17 cellular contexts compared by ENCODE assay signal in genomic region chr6:121539537-121539936, GRCh38.
A peak's percentile ranks its signal among the peaks of the same experiment; 100 is the strongest.
DNase-seq lines count a peak whose midpoint lies in the region; ATAC-seq, FAIRE-seq and TF ChIP-seq lines count a peak whose summit lies in the region.
"Had no signal": no experiment of that assay in that cellular context is flagged by ENCODE, and none has a peak within 500 bp of the region (broad histone marks: within the 10 kb centered on the region; RNA-seq: fewer than 3 reads in every experiment).

No MANE protein-coding gene starts in this region.

- H3K4me2 ChIP-seq in SK-N-SH (no peak overlapping the region), mesenchymal stem cell (ENCODE audit: low read length, poor library complexity, severe bottlenecking) (no peak overlapping the region)
- H3K4me2 ChIP-seq: GM23338 had no signal

- H3K23ac ChIP-seq in mesenchymal stem cell (ENCODE audit: low read length in 2 of 2): no peak overlapping the region

- TF ChIP-seq RAD21 in SK-N-SH (IDR thresholded peaks at IDR 0.05; ENCODE audit: low read length): no peak

- H3F3A ChIP-seq in SK-N-SH (replicated peaks; ENCODE audit: insufficient read depth): peaks cover 17% of the 10 kb centered on the region

- DNase-seq in SK-N-SH: no peak
- DNase-seq in bronchial epithelial cell (ENCODE audit: low read depth): peak; percentile 54
- no peak for DNase-seq in mesenchymal stem cell
- DNase-seq in posterior cingulate gyrus: no peak
- DNase-seq: 8988T; BE2C; C1 segment of cervical spinal cord; CD4-positive, CD25-positive, alpha-beta regulatory T cell; DMS153; DMS79 treated with DMSO at 0.1 percent for 48 hours; HCEC 1CT had no signal

- H2BK120ac ChIP-seq in mesenchymal stem cell (ENCODE audit: low read depth, low read length): no peak overlapping the region

- H3K27ac ChIP-seq in SK-N-SH (ENCODE audit: low read depth in 2 of 2, low read length in 1 of 2): no peak overlapping the region
- no peak overlapping the region for H3K27ac ChIP-seq in mesenchymal stem cell (ENCODE audit: low read length, poor library complexity, severe bottlenecking)

- no peak overlapping the region; a peak in 1 of 4 replicates for H3K4me3 ChIP-seq in SK-N-SH (ENCODE audit: low read depth in 2 of 2, low read length in 1 of 2)
- no peak overlapping the region for H3K4me3 ChIP-seq in bronchial epithelial cell (ENCODE audit: low read depth, low read length)
- no peak overlapping the region for H3K4me3 ChIP-seq in mesenchymal stem cell (ENCODE audit: insufficient read depth in 1 of 2, low read depth in 1 of 2, low read length in 2 of 2)
- H3K4me3 ChIP-seq: GM23338 had no signal

- CTCF ChIA-PET in SK-N-SH (lab: Yijun Ruan, JAX): interaction anchor here (0.7 to 1.0 kb wide), 2 partner anchors 14 to 23 kb away, joined by 3 read pairs; no protein-coding TSS in a partner anchor

- H3K79me2 ChIP-seq in SK-N-SH (ENCODE audit: insufficient read depth): no peaks in the 10 kb centered on the region

- TF ChIP-seq CTCF in SK-N-SH (IDR thresholded peaks at IDR 0.05): no peak
- no peak for TF ChIP-seq CTCF in bronchial epithelial cell (IDR thresholded peaks at IDR 0.05; ENCODE audit: insufficient read depth, low read length, severe bottlenecking)

- no peaks in the 10 kb centered on the region for H3K36me3 ChIP-seq in SK-N-SH (replicated peaks in 1 of 2; ENCODE audit: control insufficient read depth in 1 of 2, insufficient read depth in 2 of 2, low read length in 1 of 2)
- H3K36me3 ChIP-seq in bronchial epithelial cell (ENCODE audit: control insufficient read depth, insufficient read depth, low read length): no peaks in the 10 kb centered on the region
- no peaks in the 10 kb centered on the region for H3K36me3 ChIP-seq in mesenchymal stem cell (ENCODE audit: control insufficient read depth in 1 of 2, insufficient read depth in 2 of 2, low read depth in 1 of 2, low read length in 2 of 2)
- H3K36me3 ChIP-seq: BE2C had no signal

- H4K91ac ChIP-seq in mesenchymal stem cell (ENCODE audit: low read length): no peak overlapping the region

- 76% methylated on average over 1 of the region's 1 CpG for WGBS in SK-N-SH (ENCODE audit: low lambda C conversion rate)
- WGBS in mesenchymal stem cell: no CpG with 5 or more reads among the region's 1 CpG

- H2BK5ac ChIP-seq in mesenchymal stem cell (ENCODE audit: low read depth, low read length, poor library complexity, severe bottlenecking): no peak overlapping the region

- ATAC-seq in SK-N-SH treated with all-trans-retinoic acid at 6 μM for 48 hours (no peak), GM18511 (IDR thresholded peaks at IDR 0.05; ENCODE audit: unreplicated experiment) (no peak), GM18909 (IDR thresholded peaks at IDR 0.05; ENCODE audit: poor library complexity, unreplicated experiment) (no peak)
- ATAC-seq: GM23338 had no signal

- H3K9ac ChIP-seq in SK-N-SH (no peak overlapping the region), mesenchymal stem cell (ENCODE audit: low read length) (peak overlapping the region; percentile 11)

- H3K4ac ChIP-seq in mesenchymal stem cell (ENCODE audit: low read depth in 1 of 2, low read length in 2 of 2): no peak overlapping the region

- POLR2A ChIA-PET in SK-N-SH (lab: Yijun Ruan, JAX): no interaction called here

- no peak overlapping the region for H2BK12ac ChIP-seq in mesenchymal stem cell (ENCODE audit: low read length in 2 of 2)

- intact Hi-C loops in posterior cingulate gyrus (cut with DNase I): no loop called here

- H3K18ac ChIP-seq in mesenchymal stem cell (ENCODE audit: low read depth in 1 of 2, low read length in 2 of 2): no peak overlapping the region

- no peaks in the 10 kb centered on the region for H3K9me2 ChIP-seq in SK-N-SH

- H4K20me1 ChIP-seq in SK-N-SH (ENCODE audit: insufficient read depth): no peaks in the 10 kb centered on the region

- no peak overlapping the region for H2BK15ac ChIP-seq in mesenchymal stem cell (ENCODE audit: low read depth, poor library complexity, severe bottlenecking)

- no peak for TF ChIP-seq EP300 in SK-N-SH (IDR thresholded peaks at IDR 0.05; ENCODE audit: borderline replicate concordance in 1 of 2, low read depth in 1 of 2, low read length in 1 of 2)

- H3K27me3 ChIP-seq in SK-N-SH (ENCODE audit: insufficient read depth) (no peaks in the 10 kb centered on the region), bronchial epithelial cell (ENCODE audit: control insufficient read depth, insufficient read depth, low read length) (no peaks in the 10 kb centered on the region), mesenchymal stem cell (ENCODE audit: control insufficient read depth in 1 of 2, insufficient read depth in 1 of 2, low read length in 2 of 2) (no peaks in the 10 kb centered on the region)
- H3K27me3 ChIP-seq: BE2C had no signal

- H4K8ac ChIP-seq in mesenchymal stem cell (ENCODE audit: low read length): no peak overlapping the region

- no peak overlapping the region for H2AK5ac ChIP-seq in mesenchymal stem cell (ENCODE audit: low read length, severe bottlenecking)

- H3K4me1 ChIP-seq in SK-N-SH (ENCODE audit: control insufficient read depth in 1 of 2, insufficient read depth in 2 of 2, low read depth in 1 of 2, low read length in 1 of 2) (peaks cover 0 to 7% of the 10 kb centered on the region in 2 experiments; a peak in 1 of 4 replicates), mesenchymal stem cell (ENCODE audit: control insufficient read depth, insufficient read depth, low read depth, low read length) (no peaks in the 10 kb centered on the region)
- H3K4me1 ChIP-seq: BE2C had no signal

- H3K9me3 ChIP-seq in SK-N-SH (no peaks in the 10 kb centered on the region), mesenchymal stem cell (ENCODE audit: control insufficient read depth, low read length) (no peaks in the 10 kb centered on the region)
- H3K9me3 ChIP-seq: BE2C had no signal

- FAIRE-seq in bronchial epithelial cell (lab: Jason Lieb, UNC): no peak
- FAIRE-seq: GM12891, H54 had no signal

- H3K79me1 ChIP-seq in mesenchymal stem cell (replicated peaks; ENCODE audit: low read length, poor library complexity, severe bottlenecking): no peaks in the 10 kb centered on the region

- H2AFZ ChIP-seq in SK-N-SH (ENCODE audit: low read depth) (0 out of 2 replicates have a peak overlapping the region, but pooled peaks have one; percentile 45), mesenchymal stem cell (ENCODE audit: low read depth, low read length) (no peak overlapping the region)
- H2AFZ ChIP-seq: GM23338 had no signal

- no peak overlapping the region for H3K14ac ChIP-seq in mesenchymal stem cell (ENCODE audit: low read length in 2 of 2)

TF ChIP-seq in SK-N-SH, 30 proteins besides CTCF, POLR2A, EP300 and RAD21 (continues in another document):
- TF ChIP-seq REST (IDR thresholded peaks at IDR 0.05; ENCODE audit: low read depth, low read length): no peak
- no peak for TF ChIP-seq ELF1 (IDR thresholded peaks at IDR 0.05)
- no peak for TF ChIP-seq MEF2A (IDR thresholded peaks at IDR 0.05; ENCODE audit: borderline replicate concordance, low read depth)

TF ChIP-seq in SK-N-SH treated with all-trans-retinoic acid at 6 μM for 48 hours, 23 proteins besides CTCF, POLR2A, EP300 and RAD21 (continues in another document):
- TF ChIP-seq ISL1 (CRISPR knock-in tag; IDR thresholded peaks at IDR 0.05) (no peak), CREB5 (CRISPR knock-in tag; IDR thresholded peaks at IDR 0.05; ENCODE audit: low read depth) (no peak), CSDC2 (CRISPR knock-in tag; IDR thresholded peaks at IDR 0.05) (no peak), PATZ1 (CRISPR knock-in tag; IDR thresholded peaks at IDR 0.05; ENCODE audit: borderline replicate concordance) (no peak), ZNF70 (CRISPR knock-in tag; IDR thresholded peaks at IDR 0.05) (no peak), ZNF565 (CRISPR knock-in tag; conservative IDR thresholded peaks at IDR 0.05; ENCODE audit: low read depth) (no peak), ESRRG (CRISPR knock-in tag; IDR thresholded peaks at IDR 0.05) (no peak), RARB (CRISPR knock-in tag; IDR thresholded peaks at IDR 0.05) (no peak), ZFP30 (CRISPR knock-in tag; IDR thresholded peaks at IDR 0.05) (no peak), BACH2 (CRISPR knock-in tag; IDR thresholded peaks at IDR 0.05; ENCODE audit: borderline replicate concordance) (no peak), OSR1 (CRISPR knock-in tag; IDR thresholded peaks at IDR 0.05) (no peak)
